ENCODE assay signal across 20 cellular contexts in the genomic region with DNA sequence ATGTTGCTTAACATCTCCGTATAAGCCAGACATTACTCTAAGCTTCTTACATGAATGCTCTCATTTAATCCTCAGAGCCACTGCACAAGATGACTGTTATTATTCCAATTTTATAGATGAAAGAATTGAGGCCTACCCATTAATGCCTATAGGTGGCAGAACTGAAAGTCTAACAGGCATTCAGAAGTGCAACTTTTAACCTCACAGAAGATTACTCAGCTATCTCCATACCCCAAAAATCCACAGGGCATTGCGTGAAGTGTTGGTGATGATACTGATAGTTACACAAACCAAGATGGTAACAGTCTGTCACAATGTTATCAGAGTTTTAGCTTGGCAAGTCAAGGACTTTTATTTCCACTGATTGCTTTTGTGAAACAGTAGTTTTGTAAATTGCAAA.
"Had no signal": no experiment of that assay in that cellular context is flagged by ENCODE, and none has a peak within 500 bp of the region (broad histone marks: within the 10 kb centered on the region; RNA-seq: fewer than 3 reads in every experiment).

No MANE protein-coding gene starts in this region.

- H3K9me3 ChIP-seq: stomach, testis, upper lobe of right lung had no signal

- H3K4me3 Mint-ChIP-seq: activated CD4-positive, alpha-beta memory T cell treated with anti-CD3 and anti-CD28 coated beads, Interleukin-2, amount 10 ng/mL, durations not matched to agents 7 days and 5 days; activated naive CD8-positive, alpha-beta T cell; activated T-cell treated with anti-CD3 and anti-CD28 coated beads, Interleukin-2, amount 50 U/mL, for 4 hours; brain; dendritic cell treated with granulocyte-macrophage colony-stimulating factor and Interleukin-4, amounts not matched to agents 40 ng/mL and 50 ng/mL, for 4 days; neural crest cell; WTC11 had no signal

- H3K4me1 Mint-ChIP-seq: activated CD4-positive, alpha-beta memory T cell treated with anti-CD3 and anti-CD28 coated beads, Interleukin-2, amount 10 ng/mL, durations not matched to agents 7 days and 5 days had no signal

- H3K4me1 ChIP-seq: stomach, upper lobe of right lung had no signal

- H3K36me3 Mint-ChIP-seq: activated naive CD8-positive, alpha-beta T cell; brain; WTC11 had no signal

- H3K36me3 ChIP-seq: stomach, upper lobe of right lung had no signal

- H3K4me3 ChIP-seq: lung, stomach, testis, upper lobe of right lung had no signal

- H3K27ac ChIP-seq: epithelial cell of prostate, stomach, testis, upper lobe of right lung had no signal

- FAIRE-seq: islet of Langerhans, TTC549 had no signal

- H3K27ac Mint-ChIP-seq: activated CD4-positive, alpha-beta memory T cell treated with anti-CD3 and anti-CD28 coated beads, Interleukin-2, amount 10 ng/mL, durations not matched to agents 7 days and 5 days; activated naive CD8-positive, alpha-beta T cell; brain; dendritic cell treated with granulocyte-macrophage colony-stimulating factor and Interleukin-4, amounts not matched to agents 40 ng/mL and 50 ng/mL, for 4 days; WTC11 had no signal

- DNase-seq: activated CD4-positive, alpha-beta memory T cell treated with anti-CD3 and anti-CD28 coated beads, Interleukin-2, amount 10 ng/mL, durations not matched to agents 7 days and 5 days; activated CD4-positive, alpha-beta T cell treated with anti-CD3 and anti-CD28 coated beads for 4 hours; activated gamma-delta T cell; activated T-cell treated with anti-CD3 and anti-CD28 coated beads, Interleukin-2, amount 50 U/mL, for 4 hours; amygdala; effector memory CD4-positive, alpha-beta T cell; midbrain; stimulated activated CD4-positive, alpha-beta T cell treated with anti-CD3 and anti-CD28 coated beads, Interleukin-1b, Interleukin-23, amount 100 ng/mL, for 48 hours; stomach; testis; upper lobe of right lung had no signal

- H3K27me3 ChIP-seq: stomach, testis, upper lobe of right lung had no signal

- ATAC-seq: activated T-cell treated with anti-CD3 and anti-CD28 coated beads, Interleukin-2, amount 50 U/mL, for 4 hours; upper lobe of right lung; WTC11 had no signal

- H3K27me3 Mint-ChIP-seq: activated CD4-positive, alpha-beta memory T cell treated with anti-CD3 and anti-CD28 coated beads, Interleukin-2, amount 10 ng/mL, durations not matched to agents 7 days and 5 days; activated naive CD8-positive, alpha-beta T cell; brain; dendritic cell treated with granulocyte-macrophage colony-stimulating factor and Interleukin-4, amounts not matched to agents 40 ng/mL and 50 ng/mL, for 4 days had no signal
